11 cellular contexts compared by ENCODE assay signal in the genomic region with DNA sequence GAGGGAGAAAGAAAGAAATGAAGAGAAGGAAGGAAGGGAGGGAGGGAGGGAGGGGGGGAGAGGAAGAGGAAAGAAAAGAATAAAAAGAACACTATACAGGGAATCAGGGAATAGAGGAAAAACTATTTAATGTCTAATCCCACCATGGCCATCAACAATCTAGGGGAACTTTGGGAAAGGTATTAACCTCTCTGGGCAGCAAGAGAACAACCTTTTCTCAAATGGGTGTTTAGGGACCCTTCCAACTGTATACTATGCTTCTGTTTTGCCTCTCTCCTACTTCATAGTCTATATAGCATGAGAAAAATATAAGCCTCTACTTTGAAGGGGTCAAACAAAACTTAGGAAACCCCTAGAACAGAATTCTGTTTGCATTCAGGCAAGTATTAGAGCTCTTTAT.
"Had no signal": no experiment of that assay in that cellular context is flagged by ENCODE, and none has a peak within 500 bp of the region (broad histone marks: within the 10 kb centered on the region; RNA-seq: fewer than 3 reads in every experiment).

No MANE protein-coding gene starts in this region.

- H3K4me3 ChIP-seq: GM23248, GM23338, HAP-1 had no signal

- H3K4me1 ChIP-seq: HAP-1 had no signal

- FAIRE-seq: H1, H54 had no signal

- DNase-seq: GM23248, GOT3, H7, H9, HCEC 1CT, HFFc6 had no signal

- H3K4me2 ChIP-seq: GM23338 had no signal

- H3K9me3 ChIP-seq: HAP-1 had no signal

- H3K27ac ChIP-seq: GM23248 had no signal

- H2AFZ ChIP-seq: GM23248, GM23338 had no signal

- H3K9ac ChIP-seq: GM23248 had no signal

- H3K36me3 ChIP-seq: HAP-1 had no signal

- ATAC-seq: GM23338, HCT116 had no signal
